Comparison of ENCODE assay signal across 1 cellular context in the genomic region with DNA sequence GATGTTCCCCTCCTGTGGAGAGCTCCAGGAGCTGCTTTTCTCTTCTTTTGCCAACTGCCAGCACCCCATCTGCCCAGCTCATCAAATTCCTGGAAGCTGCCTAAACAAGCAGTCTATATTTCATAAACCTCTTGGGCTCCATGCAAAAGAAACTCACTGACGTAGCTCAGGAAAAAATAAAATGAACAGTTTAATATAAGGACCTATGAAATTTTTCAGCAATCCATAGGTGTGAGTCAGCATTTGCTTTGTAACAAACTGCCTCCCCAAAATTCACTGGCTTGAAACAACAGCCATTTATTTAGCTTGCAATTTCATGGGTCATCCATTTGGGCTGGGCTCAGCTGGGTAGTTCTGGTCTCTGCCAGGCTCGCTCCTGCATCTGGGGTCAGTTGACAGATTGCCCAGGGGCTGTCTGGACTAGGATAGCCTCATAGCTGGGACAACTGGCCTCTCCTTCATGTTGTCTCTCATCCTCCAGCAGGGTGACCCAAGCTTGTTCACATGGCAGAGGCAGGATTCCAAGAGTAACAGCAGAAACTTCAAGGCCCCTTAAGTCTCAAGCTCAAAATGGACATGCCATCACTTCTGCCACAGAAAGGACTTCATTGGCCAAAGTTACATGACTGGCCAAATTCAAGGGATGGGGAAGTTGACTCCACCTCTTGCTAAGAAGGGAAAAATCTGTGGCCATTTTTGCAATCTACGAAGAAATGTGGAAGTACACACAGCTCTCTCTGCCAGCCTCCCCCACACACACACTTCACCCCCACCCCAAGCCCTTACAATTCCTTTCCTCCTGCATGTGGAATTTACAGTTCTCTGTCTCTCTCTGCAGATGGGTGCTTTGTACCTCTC.
TF ChIP-seq lines count a peak whose summit lies in the region.

No MANE protein-coding gene starts in this region.

TF ChIP-seq in WTC11, 78 proteins besides CTCF, POLR2A, EP300 and RAD21:
- TF ChIP-seq, protein P1, sequence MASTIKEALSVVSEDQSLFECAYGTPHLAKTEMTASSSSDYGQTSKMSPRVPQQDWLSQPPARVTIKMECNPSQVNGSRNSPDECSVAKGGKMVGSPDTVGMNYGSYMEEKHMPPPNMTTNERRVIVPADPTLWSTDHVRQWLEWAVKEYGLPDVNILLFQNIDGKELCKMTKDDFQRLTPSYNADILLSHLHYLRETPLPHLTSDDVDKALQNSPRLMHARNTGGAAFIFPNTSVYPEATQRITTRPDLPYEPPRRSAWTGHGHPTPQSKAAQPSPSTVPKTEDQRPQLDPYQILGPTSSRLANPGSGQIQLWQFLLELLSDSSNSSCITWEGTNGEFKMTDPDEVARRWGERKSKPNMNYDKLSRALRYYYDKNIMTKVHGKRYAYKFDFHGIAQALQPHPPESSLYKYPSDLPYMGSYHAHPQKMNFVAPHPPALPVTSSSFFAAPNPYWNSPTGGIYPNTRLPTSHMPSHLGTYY (CRISPR knock-in tag; IDR thresholded peaks at IDR 0.05), result no peak
- TF ChIP-seq, protein P2, sequence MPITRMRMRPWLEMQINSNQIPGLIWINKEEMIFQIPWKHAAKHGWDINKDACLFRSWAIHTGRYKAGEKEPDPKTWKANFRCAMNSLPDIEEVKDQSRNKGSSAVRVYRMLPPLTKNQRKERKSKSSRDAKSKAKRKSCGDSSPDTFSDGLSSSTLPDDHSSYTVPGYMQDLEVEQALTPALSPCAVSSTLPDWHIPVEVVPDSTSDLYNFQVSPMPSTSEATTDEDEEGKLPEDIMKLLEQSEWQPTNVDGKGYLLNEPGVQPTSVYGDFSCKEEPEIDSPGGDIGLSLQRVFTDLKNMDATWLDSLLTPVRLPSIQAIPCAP (CRISPR knock-in tag; IDR thresholded peaks at IDR 0.05), result no peak
- TF ChIP-seq, protein P3, sequence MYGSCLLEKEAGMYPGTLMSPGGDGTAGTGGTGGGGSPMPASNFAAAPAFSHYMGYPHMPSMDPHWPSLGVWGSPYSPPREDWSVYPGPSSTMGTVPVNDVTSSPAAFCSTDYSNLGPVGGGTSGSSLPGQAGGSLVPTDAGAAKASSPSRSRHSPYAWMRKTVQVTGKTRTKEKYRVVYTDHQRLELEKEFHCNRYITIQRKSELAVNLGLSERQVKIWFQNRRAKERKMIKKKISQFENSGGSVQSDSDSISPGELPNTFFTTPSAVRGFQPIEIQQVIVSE (CRISPR knock-in tag; IDR thresholded peaks at IDR 0.05; ENCODE audit: borderline replicate concordance), result no peak
- TF ChIP-seq MXD4 (CRISPR knock-in tag; IDR thresholded peaks at IDR 0.05; ENCODE audit: borderline replicate concordance), result no peak
- TF ChIP-seq, protein P4, sequence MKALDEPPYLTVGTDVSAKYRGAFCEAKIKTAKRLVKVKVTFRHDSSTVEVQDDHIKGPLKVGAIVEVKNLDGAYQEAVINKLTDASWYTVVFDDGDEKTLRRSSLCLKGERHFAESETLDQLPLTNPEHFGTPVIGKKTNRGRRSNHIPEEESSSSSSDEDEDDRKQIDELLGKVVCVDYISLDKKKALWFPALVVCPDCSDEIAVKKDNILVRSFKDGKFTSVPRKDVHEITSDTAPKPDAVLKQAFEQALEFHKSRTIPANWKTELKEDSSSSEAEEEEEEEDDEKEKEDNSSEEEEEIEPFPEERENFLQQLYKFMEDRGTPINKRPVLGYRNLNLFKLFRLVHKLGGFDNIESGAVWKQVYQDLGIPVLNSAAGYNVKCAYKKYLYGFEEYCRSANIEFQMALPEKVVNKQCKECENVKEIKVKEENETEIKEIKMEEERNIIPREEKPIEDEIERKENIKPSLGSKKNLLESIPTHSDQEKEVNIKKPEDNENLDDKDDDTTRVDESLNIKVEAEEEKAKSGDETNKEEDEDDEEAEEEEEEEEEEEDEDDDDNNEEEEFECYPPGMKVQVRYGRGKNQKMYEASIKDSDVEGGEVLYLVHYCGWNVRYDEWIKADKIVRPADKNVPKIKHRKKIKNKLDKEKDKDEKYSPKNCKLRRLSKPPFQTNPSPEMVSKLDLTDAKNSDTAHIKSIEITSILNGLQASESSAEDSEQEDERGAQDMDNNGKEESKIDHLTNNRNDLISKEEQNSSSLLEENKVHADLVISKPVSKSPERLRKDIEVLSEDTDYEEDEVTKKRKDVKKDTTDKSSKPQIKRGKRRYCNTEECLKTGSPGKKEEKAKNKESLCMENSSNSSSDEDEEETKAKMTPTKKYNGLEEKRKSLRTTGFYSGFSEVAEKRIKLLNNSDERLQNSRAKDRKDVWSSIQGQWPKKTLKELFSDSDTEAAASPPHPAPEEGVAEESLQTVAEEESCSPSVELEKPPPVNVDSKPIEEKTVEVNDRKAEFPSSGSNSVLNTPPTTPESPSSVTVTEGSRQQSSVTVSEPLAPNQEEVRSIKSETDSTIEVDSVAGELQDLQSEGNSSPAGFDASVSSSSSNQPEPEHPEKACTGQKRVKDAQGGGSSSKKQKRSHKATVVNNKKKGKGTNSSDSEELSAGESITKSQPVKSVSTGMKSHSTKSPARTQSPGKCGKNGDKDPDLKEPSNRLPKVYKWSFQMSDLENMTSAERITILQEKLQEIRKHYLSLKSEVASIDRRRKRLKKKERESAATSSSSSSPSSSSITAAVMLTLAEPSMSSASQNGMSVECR (CRISPR knock-in tag; IDR thresholded peaks at IDR 0.05; ENCODE audit: borderline replicate concordance), result no peak
- TF ChIP-seq, protein P5, sequence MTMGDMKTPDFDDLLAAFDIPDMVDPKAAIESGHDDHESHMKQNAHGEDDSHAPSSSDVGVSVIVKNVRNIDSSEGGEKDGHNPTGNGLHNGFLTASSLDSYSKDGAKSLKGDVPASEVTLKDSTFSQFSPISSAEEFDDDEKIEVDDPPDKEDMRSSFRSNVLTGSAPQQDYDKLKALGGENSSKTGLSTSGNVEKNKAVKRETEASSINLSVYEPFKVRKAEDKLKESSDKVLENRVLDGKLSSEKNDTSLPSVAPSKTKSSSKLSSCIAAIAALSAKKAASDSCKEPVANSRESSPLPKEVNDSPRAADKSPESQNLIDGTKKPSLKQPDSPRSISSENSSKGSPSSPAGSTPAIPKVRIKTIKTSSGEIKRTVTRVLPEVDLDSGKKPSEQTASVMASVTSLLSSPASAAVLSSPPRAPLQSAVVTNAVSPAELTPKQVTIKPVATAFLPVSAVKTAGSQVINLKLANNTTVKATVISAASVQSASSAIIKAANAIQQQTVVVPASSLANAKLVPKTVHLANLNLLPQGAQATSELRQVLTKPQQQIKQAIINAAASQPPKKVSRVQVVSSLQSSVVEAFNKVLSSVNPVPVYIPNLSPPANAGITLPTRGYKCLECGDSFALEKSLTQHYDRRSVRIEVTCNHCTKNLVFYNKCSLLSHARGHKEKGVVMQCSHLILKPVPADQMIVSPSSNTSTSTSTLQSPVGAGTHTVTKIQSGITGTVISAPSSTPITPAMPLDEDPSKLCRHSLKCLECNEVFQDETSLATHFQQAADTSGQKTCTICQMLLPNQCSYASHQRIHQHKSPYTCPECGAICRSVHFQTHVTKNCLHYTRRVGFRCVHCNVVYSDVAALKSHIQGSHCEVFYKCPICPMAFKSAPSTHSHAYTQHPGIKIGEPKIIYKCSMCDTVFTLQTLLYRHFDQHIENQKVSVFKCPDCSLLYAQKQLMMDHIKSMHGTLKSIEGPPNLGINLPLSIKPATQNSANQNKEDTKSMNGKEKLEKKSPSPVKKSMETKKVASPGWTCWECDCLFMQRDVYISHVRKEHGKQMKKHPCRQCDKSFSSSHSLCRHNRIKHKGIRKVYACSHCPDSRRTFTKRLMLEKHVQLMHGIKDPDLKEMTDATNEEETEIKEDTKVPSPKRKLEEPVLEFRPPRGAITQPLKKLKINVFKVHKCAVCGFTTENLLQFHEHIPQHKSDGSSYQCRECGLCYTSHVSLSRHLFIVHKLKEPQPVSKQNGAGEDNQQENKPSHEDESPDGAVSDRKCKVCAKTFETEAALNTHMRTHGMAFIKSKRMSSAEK (CRISPR knock-in tag; IDR thresholded peaks at IDR 0.05; ENCODE audit: borderline replicate concordance), result no peak
- TF ChIP-seq, protein P6, sequence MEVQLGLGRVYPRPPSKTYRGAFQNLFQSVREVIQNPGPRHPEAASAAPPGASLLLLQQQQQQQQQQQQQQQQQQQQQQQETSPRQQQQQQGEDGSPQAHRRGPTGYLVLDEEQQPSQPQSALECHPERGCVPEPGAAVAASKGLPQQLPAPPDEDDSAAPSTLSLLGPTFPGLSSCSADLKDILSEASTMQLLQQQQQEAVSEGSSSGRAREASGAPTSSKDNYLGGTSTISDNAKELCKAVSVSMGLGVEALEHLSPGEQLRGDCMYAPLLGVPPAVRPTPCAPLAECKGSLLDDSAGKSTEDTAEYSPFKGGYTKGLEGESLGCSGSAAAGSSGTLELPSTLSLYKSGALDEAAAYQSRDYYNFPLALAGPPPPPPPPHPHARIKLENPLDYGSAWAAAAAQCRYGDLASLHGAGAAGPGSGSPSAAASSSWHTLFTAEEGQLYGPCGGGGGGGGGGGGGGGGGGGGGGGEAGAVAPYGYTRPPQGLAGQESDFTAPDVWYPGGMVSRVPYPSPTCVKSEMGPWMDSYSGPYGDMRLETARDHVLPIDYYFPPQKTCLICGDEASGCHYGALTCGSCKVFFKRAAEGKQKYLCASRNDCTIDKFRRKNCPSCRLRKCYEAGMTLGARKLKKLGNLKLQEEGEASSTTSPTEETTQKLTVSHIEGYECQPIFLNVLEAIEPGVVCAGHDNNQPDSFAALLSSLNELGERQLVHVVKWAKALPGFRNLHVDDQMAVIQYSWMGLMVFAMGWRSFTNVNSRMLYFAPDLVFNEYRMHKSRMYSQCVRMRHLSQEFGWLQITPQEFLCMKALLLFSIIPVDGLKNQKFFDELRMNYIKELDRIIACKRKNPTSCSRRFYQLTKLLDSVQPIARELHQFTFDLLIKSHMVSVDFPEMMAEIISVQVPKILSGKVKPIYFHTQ (CRISPR knock-in tag; IDR thresholded peaks at IDR 0.05), result no peak
- TF ChIP-seq, protein P7, sequence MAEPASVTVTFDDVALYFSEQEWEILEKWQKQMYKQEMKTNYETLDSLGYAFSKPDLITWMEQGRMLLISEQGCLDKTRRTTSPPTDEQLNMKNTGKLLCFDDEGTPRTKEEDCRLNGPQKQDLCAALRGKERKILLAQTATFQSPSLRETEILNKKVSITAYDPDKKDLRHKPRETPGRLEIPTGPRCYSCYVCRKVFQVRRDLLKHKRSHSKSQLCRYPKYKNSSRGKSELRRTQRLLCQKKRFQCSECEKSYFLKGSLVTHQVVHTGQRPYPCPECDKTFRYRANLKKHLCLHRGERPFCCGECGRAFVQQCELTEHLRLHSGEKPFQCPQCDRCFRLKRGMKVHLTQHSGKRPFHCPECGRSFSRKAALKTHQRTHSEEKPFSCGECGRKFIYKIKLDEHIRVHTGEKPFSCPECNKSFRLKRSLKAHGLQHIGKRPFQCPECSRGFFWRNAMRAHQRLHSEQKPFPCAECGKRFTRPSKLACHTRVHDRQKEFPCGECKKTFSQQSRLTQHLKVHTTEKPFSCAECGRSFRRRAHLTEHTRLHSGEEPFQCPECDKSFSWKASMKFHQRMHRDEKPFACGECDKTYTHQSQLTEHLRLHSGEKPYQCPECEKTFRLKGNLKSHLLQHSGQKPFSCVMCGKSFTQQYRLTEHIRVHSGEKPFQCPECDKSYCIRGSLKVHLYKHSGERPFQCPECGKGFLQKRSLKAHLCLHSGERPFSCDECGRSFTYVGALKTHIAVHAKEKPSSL (CRISPR knock-in tag; conservative IDR thresholded peaks at IDR 0.05), result no peak
- no peak for TF ChIP-seq ZNF423 (CRISPR knock-in tag; IDR thresholded peaks at IDR 0.05)
- no peak for TF ChIP-seq ZNF121 (CRISPR knock-in tag; IDR thresholded peaks at IDR 0.05)
- TF ChIP-seq SOX15 (CRISPR knock-in tag; IDR thresholded peaks at IDR 0.05), result no peak
- no peak for TF ChIP-seq CREB1 (CRISPR knock-in tag; IDR thresholded peaks at IDR 0.05)
- no peak for TF ChIP-seq NFATC4 (CRISPR knock-in tag; IDR thresholded peaks at IDR 0.05)
- TF ChIP-seq, protein P8, sequence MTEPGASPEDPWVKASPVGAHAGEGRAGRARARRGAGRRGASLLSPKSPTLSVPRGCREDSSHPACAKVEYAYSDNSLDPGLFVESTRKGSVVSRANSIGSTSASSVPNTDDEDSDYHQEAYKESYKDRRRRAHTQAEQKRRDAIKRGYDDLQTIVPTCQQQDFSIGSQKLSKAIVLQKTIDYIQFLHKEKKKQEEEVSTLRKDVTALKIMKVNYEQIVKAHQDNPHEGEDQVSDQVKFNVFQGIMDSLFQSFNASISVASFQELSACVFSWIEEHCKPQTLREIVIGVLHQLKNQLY (CRISPR knock-in tag; IDR thresholded peaks at IDR 0.05), result no peak
- no peak for TF ChIP-seq HMGA2 (CRISPR knock-in tag; IDR thresholded peaks at IDR 0.05)
- no peak for TF ChIP-seq ELF4 (CRISPR knock-in tag; IDR thresholded peaks at IDR 0.05; ENCODE audit: low read depth)
- no peak for TF ChIP-seq SP1 (CRISPR knock-in tag; conservative IDR thresholded peaks at IDR 0.05)
